In the genomic region with DNA sequence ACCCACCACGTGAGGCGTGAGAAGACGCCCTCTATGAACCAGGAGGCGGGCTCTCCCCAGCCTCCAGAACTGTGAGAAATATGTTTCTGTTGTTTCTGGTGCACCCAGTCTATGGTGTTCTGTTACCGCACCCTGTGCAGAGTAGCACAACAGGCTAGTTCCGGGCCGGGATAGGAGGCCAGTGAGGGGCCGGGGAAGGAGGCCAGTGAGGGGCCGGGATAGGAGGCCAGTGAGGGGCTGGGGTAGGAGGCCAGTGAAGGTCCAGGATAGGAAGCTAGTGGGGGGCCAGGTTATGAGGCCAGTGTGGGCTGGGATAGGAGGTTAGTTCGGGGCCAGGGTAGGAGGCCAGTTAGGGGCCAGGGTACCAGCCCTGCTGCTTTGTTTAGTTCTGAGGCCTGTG, we compare ENCODE assay signal across 22 cellular contexts.
DNase-seq lines count a peak whose midpoint lies in the region; ATAC-seq and TF ChIP-seq lines count a peak whose summit lies in the region.
"Had no signal": no experiment of that assay in that cellular context is flagged by ENCODE, and none has a peak within 500 bp of the region (broad histone marks: within the 10 kb centered on the region; RNA-seq: fewer than 3 reads in every experiment).

No MANE protein-coding gene starts in this region.

- no peaks in the 10 kb centered on the region for H3K4me1 ChIP-seq in left lung

- no peaks in the 10 kb centered on the region for H3K4me1 Mint-ChIP-seq in activated naive CD8-positive, alpha-beta T cell treated with anti-CD3 and anti-CD28 coated beads, Interleukin-2, amount 50 U/mL, for 24 hours
- H3K4me1 Mint-ChIP-seq in activated naive CD8-positive, alpha-beta T cell treated with anti-CD3 and anti-CD28 coated beads for 36 hours: no peaks in the 10 kb centered on the region
- H3K4me1 Mint-ChIP-seq in stimulated activated memory B cell treated with anti-CD40 and anti-IgM and Interleukin-4, amounts not matched to agents 10 μg/mL and 1 μg/mL and 100 μg/mL, for 72 hours: no peaks in the 10 kb centered on the region
- H3K4me1 Mint-ChIP-seq: CD8-positive, alpha-beta memory T cell had no signal

- intact Hi-C loops in left lung (cut with DNase I): no loop called here

- no peak overlapping the region for H3K27ac ChIP-seq in left lung
- H3K27ac ChIP-seq: C4-2B, PC-9 had no signal

- peak; percentile 60 for ATAC-seq in activated naive CD8-positive, alpha-beta T cell treated with anti-CD3 and anti-CD28 coated beads, Interleukin-2, amount 50 U/mL, for 24 hours
- peak; percentile 44 for ATAC-seq in left lung
- ATAC-seq in stimulated activated memory B cell treated with anti-CD40 and anti-IgM and Interleukin-4, amounts not matched to agents 10 μg/mL and 1 μg/mL and 100 μg/mL, for 72 hours: peak; percentile 77
- ATAC-seq in HG03565 (IDR thresholded peaks at IDR 0.05; ENCODE audit: unreplicated experiment): no peak
- ATAC-seq in HG02970 (IDR thresholded peaks at IDR 0.05; ENCODE audit: low FRiP score, unreplicated experiment): no peak
- ATAC-seq: HCT116 had no signal

- in situ Hi-C loops in GM13976 (cut with MboI; ENCODE audit: low sequenced_read_pairs, unreplicated experiment): no loop called here

- H3K27me3 Mint-ChIP-seq in activated naive CD8-positive, alpha-beta T cell treated with anti-CD3 and anti-CD28 coated beads, Interleukin-2, amount 50 U/mL, for 24 hours: no peaks in the 10 kb centered on the region
- H3K27me3 Mint-ChIP-seq in activated naive CD8-positive, alpha-beta T cell treated with anti-CD3 and anti-CD28 coated beads for 36 hours: no peaks in the 10 kb centered on the region
- no peaks in the 10 kb centered on the region for H3K27me3 Mint-ChIP-seq in stimulated activated memory B cell treated with anti-CD40 and anti-IgM and Interleukin-4, amounts not matched to agents 10 μg/mL and 1 μg/mL and 100 μg/mL, for 72 hours

- H3K36me3 ChIP-seq in left lung: no peaks in the 10 kb centered on the region
- H3K36me3 ChIP-seq: MG63 had no signal

- TF ChIP-seq CTCF in GM13976 (IDR thresholded peaks at IDR 0.05; ENCODE audit: borderline replicate concordance, control extremely low read depth, extremely low read depth, insufficient read depth, missing control alignments): no peak
- TF ChIP-seq CTCF in left lung (IDR thresholded peaks at IDR 0.05): no peak

- H3K9me3 Mint-ChIP-seq in activated naive CD8-positive, alpha-beta T cell treated with anti-CD3 and anti-CD28 coated beads, Interleukin-2, amount 50 U/mL, for 24 hours: peaks cover 5% of the 10 kb centered on the region
- H3K9me3 Mint-ChIP-seq in activated naive CD8-positive, alpha-beta T cell treated with anti-CD3 and anti-CD28 coated beads for 36 hours: no peaks in the 10 kb centered on the region
- no peaks in the 10 kb centered on the region for H3K9me3 Mint-ChIP-seq in stimulated activated memory B cell treated with anti-CD40 and anti-IgM and Interleukin-4, amounts not matched to agents 10 μg/mL and 1 μg/mL and 100 μg/mL, for 72 hours

- no peaks in the 10 kb centered on the region for H3K27me3 ChIP-seq in left lung
- H3K27me3 ChIP-seq: MG63 had no signal

- DNase-seq in activated naive CD8-positive, alpha-beta T cell treated with anti-CD3 and anti-CD28 coated beads, Interleukin-2, amount 50 U/mL, for 24 hours: no peak
- DNase-seq in activated naive CD8-positive, alpha-beta T cell treated with anti-CD3 and anti-CD28 coated beads for 36 hours: no peak
- DNase-seq in GM13976 (ENCODE audit: low spot score): peak; percentile 42
- DNase-seq in left lung: no peak
- no peak for DNase-seq in SIG-M5 treated with dmso at 0.1 percent for 504 hours (lab: John Stamatoyannopoulos, UW; ENCODE audit: unreplicated experiment)
- DNase-seq: Calu3; CD8-positive, alpha-beta memory T cell; DMS153; GOT3; MG63; NCI-H1417; NCI-H1694 treated with DMSO at 0.1 percent for 48 hours; NCI-H446; NCI-H526; PC-9; RPMI8226; SIG-M5 had no signal

- H3K4me3 Mint-ChIP-seq in activated naive CD8-positive, alpha-beta T cell treated with anti-CD3 and anti-CD28 coated beads, Interleukin-2, amount 50 U/mL, for 24 hours: no peak overlapping the region
- no peak overlapping the region for H3K4me3 Mint-ChIP-seq in activated naive CD8-positive, alpha-beta T cell treated with anti-CD3 and anti-CD28 coated beads for 36 hours
- H3K4me3 Mint-ChIP-seq in stimulated activated memory B cell treated with anti-CD40 and anti-IgM and Interleukin-4, amounts not matched to agents 10 μg/mL and 1 μg/mL and 100 μg/mL, for 72 hours: no peak overlapping the region
- H3K4me3 Mint-ChIP-seq: CD8-positive, alpha-beta memory T cell had no signal

- H3K36me3 Mint-ChIP-seq in activated naive CD8-positive, alpha-beta T cell treated with anti-CD3 and anti-CD28 coated beads, Interleukin-2, amount 50 U/mL, for 24 hours (ENCODE audit: low read depth): no peaks in the 10 kb centered on the region
- H3K36me3 Mint-ChIP-seq in activated naive CD8-positive, alpha-beta T cell treated with anti-CD3 and anti-CD28 coated beads for 36 hours: no peaks in the 10 kb centered on the region
- H3K36me3 Mint-ChIP-seq in stimulated activated memory B cell treated with anti-CD40 and anti-IgM and Interleukin-4, amounts not matched to agents 10 μg/mL and 1 μg/mL and 100 μg/mL, for 72 hours: no peaks in the 10 kb centered on the region
- H3K36me3 Mint-ChIP-seq: CD8-positive, alpha-beta memory T cell had no signal

- H3K9me3 ChIP-seq in left lung: peaks cover 0 to 4% of the 10 kb centered on the region in 2 donors
- H3K9me3 ChIP-seq: MG63 had no signal

- H3K27ac Mint-ChIP-seq in activated naive CD8-positive, alpha-beta T cell treated with anti-CD3 and anti-CD28 coated beads, Interleukin-2, amount 50 U/mL, for 24 hours: no peak overlapping the region
- no peak overlapping the region for H3K27ac Mint-ChIP-seq in activated naive CD8-positive, alpha-beta T cell treated with anti-CD3 and anti-CD28 coated beads for 36 hours
- H3K27ac Mint-ChIP-seq in stimulated activated memory B cell treated with anti-CD40 and anti-IgM and Interleukin-4, amounts not matched to agents 10 μg/mL and 1 μg/mL and 100 μg/mL, for 72 hours: no peak overlapping the region
- H3K27ac Mint-ChIP-seq: CD8-positive, alpha-beta memory T cell had no signal

- H3K4me3 ChIP-seq in left lung: no peak overlapping the region
- H3K4me3 ChIP-seq: MG63, PC-9 had no signal

Comparison
In these comparisons a context has a peak if more than half of its experiments do, and no peak if none do; other contexts are left out.
1. ATAC-seq: peak in activated naive CD8-positive, alpha-beta T cell treated with anti-CD3 and anti-CD28 coated beads, Interleukin-2, amount 50 U/mL, for 24 hours (single experiment), left lung (single experiment) and stimulated activated memory B cell treated with anti-CD40 and anti-IgM and Interleukin-4, amounts not matched to agents 10 μg/mL and 1 μg/mL and 100 μg/mL, for 72 hours (single experiment); none in HG03565 (single experiment) and HG02970 (single experiment).